Comparison of ENCODE assay signal across 19 cellular contexts in the genomic region with DNA sequence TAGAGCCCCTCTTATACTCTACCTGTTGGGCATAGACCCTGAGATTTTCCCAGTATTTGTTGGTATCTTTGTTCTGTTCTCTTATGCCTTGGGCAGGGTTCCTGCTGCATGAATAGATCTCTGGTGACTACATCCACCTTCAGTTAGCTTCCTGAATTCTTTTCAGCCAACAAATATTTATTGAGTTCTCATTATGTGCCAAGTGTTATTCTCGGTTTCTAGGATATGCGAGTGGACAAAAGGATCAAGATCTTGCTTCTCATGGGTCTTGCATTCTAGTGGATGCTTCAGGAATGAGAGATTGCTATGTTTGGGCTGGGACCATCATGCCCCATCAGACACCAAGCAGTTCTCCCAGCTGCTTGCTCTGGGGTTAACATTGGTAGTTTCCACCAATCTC.
A peak's percentile ranks its signal among the peaks of the same experiment; 100 is the strongest.
DNase-seq lines count a peak whose midpoint lies in the region; ATAC-seq and TF ChIP-seq lines count a peak whose summit lies in the region.
"Had no signal": no experiment of that assay in that cellular context is flagged by ENCODE, and none has a peak within 500 bp of the region (broad histone marks: within the 10 kb centered on the region; RNA-seq: fewer than 3 reads in every experiment).

No MANE protein-coding gene starts in this region.

- H3F3A ChIP-seq in PC-3 (ENCODE audit: low read length, unreplicated experiment) = no peaks in the 10 kb centered on the region

- POLR2A ChIA-PET in PC-3 (lab: Charles Lee; ENCODE audit: unreplicated experiment) = no interaction called here

- H2AFZ ChIP-seq in PC-3 (ENCODE audit: low read length) = no peak overlapping the region
- H2AFZ ChIP-seq: PC-9 had no signal

- H3K9ac ChIP-seq in PC-3 (ENCODE audit: low read length) = no peak overlapping the region

- no peak overlapping the region for H3K4me2 ChIP-seq in PC-3 (ENCODE audit: low read length)
- H3K4me2 ChIP-seq: PC-9 had no signal

- no peak overlapping the region for H3K27ac ChIP-seq in PC-3 (ENCODE audit: low read length)
- no peak overlapping the region for H3K27ac ChIP-seq in right cardiac atrium (ENCODE audit: low read length)
- H3K27ac ChIP-seq: PC-9, RWPE1 had no signal

- intact Hi-C loops in PC-3 (cut with micrococcal nuclease) = no loop called here
- intact Hi-C loops in right cardiac atrium (cut with DNase I) = loop anchor here in 1 of 4 donors (10.0 kb wide), 1 partner anchor 483 kb away; no protein-coding TSS in a partner anchor

- H3K9me3 ChIP-seq in PC-3 (ENCODE audit: low read length) = no peaks in the 10 kb centered on the region
- H3K9me3 ChIP-seq in right cardiac atrium (ENCODE audit: control insufficient read depth, low read length) = no peaks in the 10 kb centered on the region
- H3K9me3 ChIP-seq: BE2C, Caco-2 had no signal

- H3K4me1 ChIP-seq in PC-3 (ENCODE audit: insufficient read depth, low read length) (no peaks in the 10 kb centered on the region), right cardiac atrium (ENCODE audit: control insufficient read depth, insufficient read depth, low read length) (no peaks in the 10 kb centered on the region)
- H3K4me1 ChIP-seq: BE2C had no signal

- H3K79me2 ChIP-seq in PC-3 (ENCODE audit: low read length) = no peaks in the 10 kb centered on the region

- DNase-seq in ELR (ENCODE audit: low read depth) (peak; percentile 38), PC-3 (peak; percentile 8), kidney tubule cell (ENCODE audit: low spot score) (peak; percentile 14), NCI-H2029 treated with DMSO at 0.1 percent for 48 hours (lab: John Stamatoyannopoulos, UW) (no peak), putamen (ENCODE audit: low spot score) (no peak), right cardiac atrium (no peak)
- no peak for DNase-seq in central memory CD4-positive, alpha-beta T cell
- DNase-seq: ACHN; BE2C; Caco-2; CD4-positive, alpha-beta T cell; NCI-H1048; NCI-H1436; NCI-H1930; NCI-H345; NCI-H524 treated with DMSO at 0.1 percent for 48 hours; SIG-M5 had no signal

- CTCF ChIA-PET in PC-3 (lab: Charles Lee) = no interaction called here

- WGBS in right cardiac atrium = 92% methylated on average over 2 of the region's 2 CpGs

- H3K36me3 ChIP-seq in PC-3 (ENCODE audit: low read depth, low read length) = no peaks in the 10 kb centered on the region
- H3K36me3 ChIP-seq: BE2C had no signal

- H3K27me3 ChIP-seq in PC-3 (ENCODE audit: low read length) = no peaks in the 10 kb centered on the region
- no peaks in the 10 kb centered on the region for H3K27me3 ChIP-seq in right cardiac atrium (ENCODE audit: control insufficient read depth, insufficient read depth)
- H3K27me3 ChIP-seq: BE2C had no signal

- no peak overlapping the region for H3K4me3 ChIP-seq in PC-3 (ENCODE audit: low read length)
- no peak overlapping the region for H3K4me3 ChIP-seq in right cardiac atrium (ENCODE audit: low read length)
- H3K4me3 ChIP-seq: PC-9 had no signal

- H4K20me1 ChIP-seq in PC-3 (ENCODE audit: low read length) = no peaks in the 10 kb centered on the region

- no TSS peak for BruUV-seq in PC-3 (replicated peaks; lab: Mats Ljungman, UMichigan)

- TF ChIP-seq CTCF in PC-3 (conservative IDR thresholded peaks at IDR 0.05; ENCODE audit: low read depth, low read length) = no peak

- ATAC-seq in PC-3 (no peak), right cardiac atrium (no peak)

- H3K9me2 ChIP-seq in PC-3 (replicated peaks; ENCODE audit: low read length) = no peaks in the 10 kb centered on the region

Comparison
In these comparisons a context has a peak if more than half of its experiments do, and no peak if none do; other contexts are left out.
1. DNase-seq: peak in ELR (single experiment), PC-3 (single experiment) and kidney tubule cell (single experiment); none in central memory CD4-positive, alpha-beta T cell (single experiment), NCI-H2029 treated with DMSO at 0.1 percent for 48 hours (single experiment), putamen (single experiment) and right cardiac atrium (0 of 3).